9 cellular contexts compared by ENCODE assay signal in genomic region chr4:111283066-111283677, GRCh38.
A peak's percentile ranks its signal among the peaks of the same experiment; 100 is the strongest.
DNase-seq lines count a peak whose midpoint lies in the region; ATAC-seq, FAIRE-seq and TF ChIP-seq lines count a peak whose summit lies in the region.
"Had no signal": no experiment of that assay in that cellular context is flagged by ENCODE, and none has a peak within 500 bp of the region (broad histone marks: within the 10 kb centered on the region; RNA-seq: fewer than 3 reads in every experiment).

No MANE protein-coding gene starts in this region.

- peak; percentile 41 for TF ChIP-seq CTCF in coronary artery (IDR thresholded peaks at IDR 0.05)
- peak; percentile 38 to 78 (median 61) for TF ChIP-seq CTCF in tibial nerve (IDR thresholded peaks at IDR 0.05)

- peak; percentile 52 for ATAC-seq in GM18873 (IDR thresholded peaks at IDR 0.05; ENCODE audit: low FRiP score, unreplicated experiment)
- ATAC-seq in T-helper 17 cell, result no peak
- ATAC-seq in memory B cell (ENCODE audit: low read depth), result no peak

- no peak overlapping the region for H3K27ac ChIP-seq in coronary artery
- no peak overlapping the region for H3K27ac ChIP-seq in tibial nerve

- H3K27me3 Mint-ChIP-seq in T-helper 17 cell (peaks cover 9% of the 10 kb centered on the region), memory B cell (no peaks in the 10 kb centered on the region)

- H3K4me3 Mint-ChIP-seq in T-helper 17 cell (no peak overlapping the region), memory B cell (no peak overlapping the region)
- H3K4me3 Mint-ChIP-seq: T-helper 1 cell treated with Interleukin-12 subunit alpha and Interleukin-12 subunit beta and Interleukin-4 antibody, amounts not matched to agents 30 μg/mL and 1 μg/mL, for 36 hours had no signal

- peak; percentile 64 for DNase-seq in CD1c-positive myeloid dendritic cell (ENCODE audit: extremely low spot score)
- peak; percentile 22 for DNase-seq in HTR-8/SVneo (ENCODE audit: insufficient read length, low spot score)
- DNase-seq in T-helper 17 cell, result peak in 2 of 3 donors; percentile 6 to 8
- DNase-seq in coronary artery (ENCODE audit: low spot score), result no peak
- DNase-seq in memory B cell (ENCODE audit: low spot score in 2 of 2), result peak; percentile 14 to 18
- peak; percentile 20 to 29 for DNase-seq in tibial nerve (ENCODE audit: low spot score in 2 of 2)
- no peak for DNase-seq in NCI-H1930 (lab: John Stamatoyannopoulos, UW)

- no peaks in the 10 kb centered on the region for H3K9me3 Mint-ChIP-seq in memory B cell
- H3K9me3 Mint-ChIP-seq: T-helper 1 cell treated with Interleukin-12 subunit alpha and Interleukin-12 subunit beta and Interleukin-4 antibody, amounts not matched to agents 30 μg/mL and 1 μg/mL, for 36 hours had no signal

- no peaks in the 10 kb centered on the region for H3K9me3 ChIP-seq in T-helper 17 cell (ENCODE audit: control insufficient read depth, low read length, poor library complexity, severe bottlenecking)
- no peaks in the 10 kb centered on the region for H3K9me3 ChIP-seq in tibial nerve

- H3K4me1 ChIP-seq in tibial nerve, result no peaks in the 10 kb centered on the region

- TF ChIP-seq POLR2A in tibial nerve (IDR thresholded peaks at IDR 0.05), result no peak

- TF ChIP-seq EP300 in tibial nerve (IDR thresholded peaks at IDR 0.05), result no peak

- no peaks in the 10 kb centered on the region for H3K36me3 Mint-ChIP-seq in T-helper 17 cell (ENCODE audit: low read depth)
- no peaks in the 10 kb centered on the region for H3K36me3 Mint-ChIP-seq in memory B cell

- 24 to 29% methylated on average over 7 of the region's 7 CpGs for WGBS in tibial nerve, 2 donors

- H3K27me3 ChIP-seq in tibial nerve, result no peaks in the 10 kb centered on the region

- H3K36me3 ChIP-seq in tibial nerve, result no peaks in the 10 kb centered on the region

- no peak overlapping the region for H3K4me3 ChIP-seq in coronary artery
- no peak overlapping the region for H3K4me3 ChIP-seq in tibial nerve

- H3K27ac Mint-ChIP-seq in T-helper 17 cell (no peak overlapping the region), memory B cell (no peak overlapping the region)
- H3K27ac Mint-ChIP-seq: T-helper 1 cell treated with Interleukin-12 subunit alpha and Interleukin-12 subunit beta and Interleukin-4 antibody, amounts not matched to agents 30 μg/mL and 1 μg/mL, for 36 hours had no signal

- FAIRE-seq in HTR-8/SVneo (lab: Jason Lieb, UNC), result no peak

- H3K4me1 Mint-ChIP-seq in T-helper 17 cell (no peaks in the 10 kb centered on the region), memory B cell (no peaks in the 10 kb centered on the region)

Comparison
In these comparisons a context has a peak if more than half of its experiments do, and no peak if none do; other contexts are left out.
1. DNase-seq: peak in CD1c-positive myeloid dendritic cell (single experiment), HTR-8/SVneo (single experiment), T-helper 17 cell (2 of 3), memory B cell (2 of 2) and tibial nerve (2 of 2); none in coronary artery (single experiment) and NCI-H1930 (0 of 2).